In the genomic region with DNA sequence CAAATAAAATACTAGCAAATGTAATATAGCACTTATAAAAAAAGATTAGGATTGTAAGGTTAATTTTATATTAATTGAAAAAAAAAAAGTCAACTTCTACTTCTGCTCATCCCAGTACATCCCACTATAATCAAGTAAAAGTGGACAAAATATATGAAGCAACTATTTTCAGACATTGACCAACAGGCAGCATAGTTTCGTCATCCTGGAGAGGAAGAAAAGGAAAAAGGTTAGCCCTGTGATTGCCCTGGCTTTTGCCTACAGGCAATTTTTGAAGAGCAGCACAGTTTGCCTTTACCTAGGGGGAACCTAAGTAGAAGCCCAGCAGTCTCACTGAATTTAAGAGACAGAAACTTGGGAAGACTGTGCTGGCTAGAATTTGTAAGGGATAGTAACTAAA, we compare ENCODE assay signal across 15 cellular contexts. TPM values are rescaled to one million over a fixed set of nuclear protein-coding genes. Genes with fewer than 3 reads are reported as not detected.
"Had no signal": no experiment of that assay in that cellular context is flagged by ENCODE, and none has a peak within 500 bp of the region (broad histone marks: within the 10 kb centered on the region; RNA-seq: fewer than 3 reads in every experiment).

No MANE protein-coding gene starts in this region.

- H3K27me3 Mint-ChIP-seq: activated CD4-positive, alpha-beta memory T cell treated with anti-CD3 and anti-CD28 coated beads, Interleukin-2, amount 10 ng/mL, durations not matched to agents 7 days and 5 days; activated CD4-positive, alpha-beta T cell treated with anti-CD3 and anti-CD28 coated beads for 36 hours; activated naive CD8-positive, alpha-beta T cell treated with anti-CD3 and anti-CD28 coated beads, Interleukin-2, amount 10 ng/mL, durations not matched to agents 7 days and 5 days; naive thymus-derived CD4-positive, alpha-beta T cell; stimulated activated naive B cell treated with anti-CD40 and anti-IgM and Interleukin-4, amounts not matched to agents 10 μg/mL and 1 μg/mL and 100 μg/mL, for 72 hours; T-cell had no signal

- H3K27ac Mint-ChIP-seq: activated CD4-positive, alpha-beta memory T cell treated with anti-CD3 and anti-CD28 coated beads, Interleukin-2, amount 10 ng/mL, durations not matched to agents 7 days and 5 days; activated CD4-positive, alpha-beta T cell treated with anti-CD3 and anti-CD28 coated beads for 36 hours; activated naive CD8-positive, alpha-beta T cell treated with anti-CD3 and anti-CD28 coated beads, Interleukin-2, amount 10 ng/mL, durations not matched to agents 7 days and 5 days; naive thymus-derived CD4-positive, alpha-beta T cell; T-cell had no signal

- H3K4me1 Mint-ChIP-seq: activated CD4-positive, alpha-beta memory T cell treated with anti-CD3 and anti-CD28 coated beads, Interleukin-2, amount 10 ng/mL, durations not matched to agents 7 days and 5 days; activated CD4-positive, alpha-beta T cell treated with anti-CD3 and anti-CD28 coated beads for 36 hours; activated naive CD8-positive, alpha-beta T cell treated with anti-CD3 and anti-CD28 coated beads, Interleukin-2, amount 10 ng/mL, durations not matched to agents 7 days and 5 days; naive thymus-derived CD4-positive, alpha-beta T cell had no signal

- ATAC-seq: activated CD4-positive, alpha-beta T cell treated with anti-CD3 and anti-CD28 coated beads for 36 hours; activated T-cell treated with anti-CD3 and anti-CD28 coated beads, Interleukin-2, amount 50 U/mL, for 72 hours; gastroesophageal sphincter; naive thymus-derived CD4-positive, alpha-beta T cell; stimulated activated naive B cell treated with anti-CD40 and anti-IgM and Interleukin-4, amounts not matched to agents 10 μg/mL and 1 μg/mL and 100 μg/mL, for 72 hours; T-cell had no signal

- H3K9me3 Mint-ChIP-seq: activated CD4-positive, alpha-beta memory T cell treated with anti-CD3 and anti-CD28 coated beads, Interleukin-2, amount 10 ng/mL, durations not matched to agents 7 days and 5 days; activated naive CD8-positive, alpha-beta T cell treated with anti-CD3 and anti-CD28 coated beads, Interleukin-2, amount 10 ng/mL, durations not matched to agents 7 days and 5 days; T-cell had no signal

- H3K36me3 Mint-ChIP-seq: T-cell had no signal

- H3K4me3 Mint-ChIP-seq: activated CD4-positive, alpha-beta memory T cell treated with anti-CD3 and anti-CD28 coated beads, Interleukin-2, amount 10 ng/mL, durations not matched to agents 7 days and 5 days; activated CD4-positive, alpha-beta T cell treated with anti-CD3 and anti-CD28 coated beads for 36 hours; activated naive CD8-positive, alpha-beta T cell treated with anti-CD3 and anti-CD28 coated beads, Interleukin-2, amount 10 ng/mL, durations not matched to agents 7 days and 5 days; activated T-cell treated with anti-CD3 and anti-CD28 coated beads, Interleukin-2, amount 50 U/mL, for 72 hours; naive thymus-derived CD4-positive, alpha-beta T cell; stimulated activated naive B cell treated with anti-CD40 and anti-IgM and Interleukin-4, amounts not matched to agents 10 μg/mL and 1 μg/mL and 100 μg/mL, for 72 hours; T-cell had no signal

- DNase-seq: activated CD4-positive, alpha-beta memory T cell treated with anti-CD3 and anti-CD28 coated beads, Interleukin-2, amount 10 ng/mL, durations not matched to agents 7 days and 5 days; activated CD4-positive, alpha-beta T cell treated with anti-CD3 and anti-CD28 coated beads for 36 hours; activated naive CD8-positive, alpha-beta T cell treated with anti-CD3 and anti-CD28 coated beads, Interleukin-2, amount 10 ng/mL, durations not matched to agents 7 days and 5 days; activated T-cell treated with anti-CD3 and anti-CD28 coated beads, Interleukin-2, amount 50 U/mL, for 72 hours; colonic mucosa; effector CD4-positive, alpha-beta T cell; naive thymus-derived CD4-positive, alpha-beta T cell; posterior cingulate gyrus; stimulated activated naive B cell treated with anti-CD40 and anti-IgM and Interleukin-4, amounts not matched to agents 10 μg/mL and 1 μg/mL and 100 μg/mL, for 72 hours; substantia nigra; T-cell; T1000; transverse colon had no signal

RNA-seq across cellular contexts. Expression of a gene that starts 52.2 kb away (rescaled TPM):
- total RNA-seq: activated CD4-positive, alpha-beta memory T cell treated with anti-CD3 and anti-CD28 coated beads, Interleukin-2, amount 10 ng/mL, durations not matched to agents 7 days and 5 days; activated CD4-positive, alpha-beta T cell treated with anti-CD3 and anti-CD28 coated beads for 36 hours; activated naive CD8-positive, alpha-beta T cell treated with anti-CD3 and anti-CD28 coated beads, Interleukin-2, amount 10 ng/mL, durations not matched to agents 7 days and 5 days; activated T-cell treated with anti-CD3 and anti-CD28 coated beads, Interleukin-2, amount 50 U/mL, for 72 hours; endothelial cell of umbilical vein; naive thymus-derived CD4-positive, alpha-beta T cell; T-cell had no signal
